13 cellular contexts compared by ENCODE assay signal in the genomic region with DNA sequence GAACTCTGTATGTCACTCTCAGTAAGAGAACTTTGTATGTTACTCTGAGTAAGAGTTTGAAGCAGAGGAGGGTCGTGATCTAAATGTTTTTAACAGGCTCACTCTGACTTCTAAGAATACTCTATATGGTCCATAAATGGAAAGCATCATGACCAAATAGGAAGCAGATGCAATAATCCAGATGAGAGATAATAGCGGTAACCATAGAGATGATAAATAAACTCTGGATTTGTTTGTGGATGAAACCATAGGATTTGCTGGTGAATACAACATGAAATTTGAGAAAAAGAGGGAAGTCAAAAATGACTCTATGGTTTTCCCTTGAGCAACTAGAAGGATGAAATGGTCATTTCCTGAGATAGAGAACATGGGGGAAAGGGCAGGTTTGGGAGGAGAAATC. TPM values are rescaled to one million over a fixed set of nuclear protein-coding genes. Genes with fewer than 3 reads are reported as not detected.
A peak's percentile ranks its signal among the peaks of the same experiment; 100 is the strongest.
DNase-seq lines count a peak whose midpoint lies in the region; ATAC-seq and TF ChIP-seq lines count a peak whose summit lies in the region.
"Had no signal": no experiment of that assay in that cellular context is flagged by ENCODE, and none has a peak within 500 bp of the region (broad histone marks: within the 10 kb centered on the region; RNA-seq: fewer than 3 reads in every experiment).

No MANE protein-coding gene starts in this region.

- no peak for ATAC-seq in CD4-positive, CD25-positive, alpha-beta regulatory T cell (ENCODE audit: low read depth in 2 of 2)
- ATAC-seq: Panc1 had no signal

- H3K9me3 Mint-ChIP-seq in CD4-positive, CD25-positive, alpha-beta regulatory T cell, result no peaks in the 10 kb centered on the region
- no peaks in the 10 kb centered on the region for H3K9me3 Mint-ChIP-seq in activated CD4-positive, alpha-beta memory T cell treated with anti-CD3 and anti-CD28 coated beads, Interleukin-2, amount 10 ng/mL, durations not matched to agents 7 days and 5 days

- peak overlapping the region; percentile 60 for H3K27ac ChIP-seq in CD4-positive, CD25-positive, alpha-beta regulatory T cell (ENCODE audit: insufficient read depth, low read length, poor library complexity, severe bottlenecking)
- no peak overlapping the region for H3K27ac ChIP-seq in GM23248
- H3K27ac ChIP-seq: right atrium auricular region had no signal

- DNase-seq in CD4-positive, CD25-positive, alpha-beta regulatory T cell, result no peak
- DNase-seq in GM23248, result peak; percentile 14
- DNase-seq in activated CD4-positive, alpha-beta memory T cell treated with anti-CD3 and anti-CD28 coated beads, Interleukin-2, amount 10 ng/mL, durations not matched to agents 7 days and 5 days, result no peak
- DNase-seq in lung microvascular endothelial cell (ENCODE audit: low read depth in 2 of 2), result peak; percentile 68 to 79
- no peak for DNase-seq in stimulated activated CD4-positive, alpha-beta T cell treated with anti-CD3 and anti-CD28 coated beads, Interleukin-15, amount 100 ng/mL, for 24 hours
- no peak for DNase-seq in NCI-H2081 (lab: John Stamatoyannopoulos, UW)
- no peak for DNase-seq in erythroblast (lab: John Stamatoyannopoulos, UW)
- DNase-seq: activated gamma-delta T cell, DMS153, HCEC 1CT, NCI-H1930 had no signal

- peaks cover 44 to 57% (median 53%) of the 10 kb centered on the region in 4 donors for H3K4me1 Mint-ChIP-seq in CD4-positive, CD25-positive, alpha-beta regulatory T cell
- H3K4me1 Mint-ChIP-seq in activated CD4-positive, alpha-beta memory T cell treated with anti-CD3 and anti-CD28 coated beads, Interleukin-2, amount 10 ng/mL, durations not matched to agents 7 days and 5 days, result peaks cover 44% of the 10 kb centered on the region

- no peak for TF ChIP-seq POLR2A in erythroblast (IDR thresholded peaks at IDR 0.05; ENCODE audit: low read length)

- CTCF ChIA-PET in activated CD4-positive, alpha-beta memory T cell treated with anti-CD3 and anti-CD28 coated beads, Interleukin-2, amount 10 ng/mL, durations not matched to agents 7 days and 5 days (lab: Charles Lee), result no interaction called here

- peaks cover 58% of the 10 kb centered on the region for H3K4me1 ChIP-seq in CD4-positive, CD25-positive, alpha-beta regulatory T cell (ENCODE audit: control insufficient read depth, insufficient read depth, low read length, poor library complexity, severe bottlenecking)
- H3K4me1 ChIP-seq in GM23248 (ENCODE audit: insufficient read depth), result peaks cover 14% of the 10 kb centered on the region

- H3K27ac Mint-ChIP-seq in CD4-positive, CD25-positive, alpha-beta regulatory T cell, result peak overlapping the region; percentile 72 to 86 (median 78)
- peak overlapping the region; percentile 19 for H3K27ac Mint-ChIP-seq in activated CD4-positive, alpha-beta memory T cell treated with anti-CD3 and anti-CD28 coated beads, Interleukin-2, amount 10 ng/mL, durations not matched to agents 7 days and 5 days

- no peak overlapping the region for H3K4me2 ChIP-seq in GM23248 (ENCODE audit: unreplicated experiment)

- no peak overlapping the region for H2AFZ ChIP-seq in GM23248

- no peak overlapping the region for H3K9ac ChIP-seq in GM23248

- H3K9me3 ChIP-seq in CD4-positive, CD25-positive, alpha-beta regulatory T cell (ENCODE audit: control insufficient read depth in 2 of 2, low read length in 2 of 2), result no peaks in the 10 kb centered on the region
- no peaks in the 10 kb centered on the region for H3K9me3 ChIP-seq in GM23248 (ENCODE audit: low read depth)
- H3K9me3 ChIP-seq: right atrium auricular region had no signal

- peaks cover 42% of the 10 kb centered on the region for H3K36me3 ChIP-seq in CD4-positive, CD25-positive, alpha-beta regulatory T cell (ENCODE audit: control insufficient read depth, insufficient read depth, low read length)
- peaks cover 38% of the 10 kb centered on the region for H3K36me3 ChIP-seq in GM23248 (ENCODE audit: low read depth)

- H3K79me2 ChIP-seq in GM23248 (ENCODE audit: insufficient read depth), result peaks cover 64% of the 10 kb centered on the region

- H3K36me3 Mint-ChIP-seq in CD4-positive, CD25-positive, alpha-beta regulatory T cell, result peaks cover 42% of the 10 kb centered on the region
- peaks cover 54% of the 10 kb centered on the region for H3K36me3 Mint-ChIP-seq in activated CD4-positive, alpha-beta memory T cell treated with anti-CD3 and anti-CD28 coated beads, Interleukin-2, amount 10 ng/mL, durations not matched to agents 7 days and 5 days (ENCODE audit: low read depth)

- H3K4me3 ChIP-seq in CD4-positive, CD25-positive, alpha-beta regulatory T cell (ENCODE audit: low read depth, low read length), result peak overlapping the region; percentile 84
- no peak overlapping the region for H3K4me3 ChIP-seq in GM23248
- H3K4me3 ChIP-seq: right atrium auricular region had no signal

- in situ Hi-C loops in GM23248 (cut with MboI), result no loop called here

- WGBS in GM23248 (ENCODE audit: low coverage in 1 of 2, low lambda C conversion rate in 2 of 2, missing lambda C conversion rate in 2 of 2), 2 experiments, result 59 to 64% methylated on average over 2 of the region's 2 CpGs

- peaks cover 5% of the 10 kb centered on the region for H3F3A ChIP-seq in GM23248 (ENCODE audit: insufficient read depth)

- no peaks in the 10 kb centered on the region for H3K27me3 Mint-ChIP-seq in CD4-positive, CD25-positive, alpha-beta regulatory T cell
- H3K27me3 Mint-ChIP-seq in activated CD4-positive, alpha-beta memory T cell treated with anti-CD3 and anti-CD28 coated beads, Interleukin-2, amount 10 ng/mL, durations not matched to agents 7 days and 5 days, result no peaks in the 10 kb centered on the region

- H3K4me3 Mint-ChIP-seq in CD4-positive, CD25-positive, alpha-beta regulatory T cell, result peak overlapping the region in 3 of 4 donors; percentile 80 to 93 (median 82)
- peak overlapping the region; percentile 30 for H3K4me3 Mint-ChIP-seq in activated CD4-positive, alpha-beta memory T cell treated with anti-CD3 and anti-CD28 coated beads, Interleukin-2, amount 10 ng/mL, durations not matched to agents 7 days and 5 days

- POLR2A ChIA-PET in activated CD4-positive, alpha-beta memory T cell treated with anti-CD3 and anti-CD28 coated beads, Interleukin-2, amount 10 ng/mL, durations not matched to agents 7 days and 5 days (lab: Charles Lee), result no interaction called here

- no peaks in the 10 kb centered on the region for H3K9me2 ChIP-seq in GM23248 (ENCODE audit: insufficient read depth)

- H4K20me1 ChIP-seq in GM23248 (ENCODE audit: insufficient read depth), result no peaks in the 10 kb centered on the region

- no peaks in the 10 kb centered on the region for H3K27me3 ChIP-seq in CD4-positive, CD25-positive, alpha-beta regulatory T cell (ENCODE audit: control insufficient read depth, insufficient read depth, low read length)
- no peaks in the 10 kb centered on the region for H3K27me3 ChIP-seq in GM23248 (replicated peaks; ENCODE audit: insufficient read depth)
- H3K27me3 ChIP-seq: right atrium auricular region had no signal

RNA-seq across cellular contexts. Expression of a gene that starts 3.9 kb away (rescaled TPM):
- total RNA-seq in CD4-positive, CD25-positive, alpha-beta regulatory T cell, result 49.1 TPM
- 10 to 100 TPM in 2 of 4 donors, 1 to 10 TPM in 2; 7.4 to 13.6 (median 9.8) TPM for polyA plus RNA-seq in CD4-positive, CD25-positive, alpha-beta regulatory T cell
- 17.0 and 21.4 TPM in 2 replicates for total RNA-seq in GM23248 (2014; rRNA removed; shearing (Covaris generic))
- 4.7 and 5.3 TPM in 2 replicates for polyA plus RNA-seq in GM23248 (2016; fragmentation: Nextera tagmentation; extraction: Ambion mirVana)
- total RNA-seq in activated CD4-positive, alpha-beta memory T cell treated with anti-CD3 and anti-CD28 coated beads, Interleukin-2, amount 10 ng/mL, durations not matched to agents 7 days and 5 days, result 10 to 100 TPM; 18.3 to 19.3 TPM
- total RNA-seq in lung microvascular endothelial cell, result 20.9 and 30.0 TPM in 2 replicates

RNA-seq across cellular contexts. Expression of a gene that starts 4.1 kb away (rescaled TPM):
- 10.5 TPM for total RNA-seq in CD4-positive, CD25-positive, alpha-beta regulatory T cell
- 10 to 100 TPM in 2 of 4 donors, 1 to 10 TPM in 2; 9.6 to 11.3 (median 10.2) TPM for polyA plus RNA-seq in CD4-positive, CD25-positive, alpha-beta regulatory T cell
- 7.2 and 8.6 TPM in 2 replicates for total RNA-seq in GM23248 (2014; rRNA removed; shearing (Covaris generic))
- 4.4 and 4.9 TPM in 2 replicates for polyA plus RNA-seq in GM23248 (2016; fragmentation: Nextera tagmentation; extraction: Ambion mirVana)
- total RNA-seq in activated CD4-positive, alpha-beta memory T cell treated with anti-CD3 and anti-CD28 coated beads, Interleukin-2, amount 10 ng/mL, durations not matched to agents 7 days and 5 days, result 1 to 10 TPM; 9.0 to 9.2 TPM
- total RNA-seq in lung microvascular endothelial cell, result 4.1 and 5.2 TPM in 2 replicates

Comparison
In these comparisons a context has a peak if more than half of its experiments do, and no peak if none do; other contexts are left out.
1. DNase-seq: peak in GM23248 (single experiment) and lung microvascular endothelial cell (2 of 2); none in CD4-positive, CD25-positive, alpha-beta regulatory T cell (0 of 3), activated CD4-positive, alpha-beta memory T cell treated with anti-CD3 and anti-CD28 coated beads, Interleukin-2, amount 10 ng/mL, durations not matched to agents 7 days and 5 days (single experiment), stimulated activated CD4-positive, alpha-beta T cell treated with anti-CD3 and anti-CD28 coated beads, Interleukin-15, amount 100 ng/mL, for 24 hours (single experiment), NCI-H2081 (0 of 2) and erythroblast (0 of 2).